Comparison of ENCODE assay signal across 20 cellular contexts in the genomic region with DNA sequence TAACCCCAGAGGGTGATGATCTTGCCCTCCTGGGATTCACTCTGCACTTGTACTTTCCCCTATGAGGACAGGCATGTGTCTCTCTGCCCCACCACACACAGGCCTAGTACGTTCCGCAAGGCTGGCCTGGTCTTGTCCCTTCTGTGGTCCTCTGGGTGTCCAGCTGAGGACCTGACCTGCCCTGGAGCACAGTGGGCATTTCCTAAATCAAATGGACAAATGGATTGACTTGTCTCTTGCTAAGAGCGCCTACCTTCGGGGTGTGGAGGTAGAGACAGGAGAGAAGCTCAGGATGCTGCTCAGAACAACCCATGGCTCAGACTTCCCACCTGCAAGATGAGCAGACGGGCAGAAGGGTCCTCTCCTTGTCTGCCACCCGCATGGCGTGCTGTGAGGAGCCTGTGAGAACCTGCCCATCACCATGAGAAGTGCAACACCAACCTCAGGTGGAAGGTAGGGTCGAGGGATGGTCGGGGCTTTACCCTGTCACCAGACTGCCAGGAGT.
DNase-seq lines count a peak whose midpoint lies in the region; ATAC-seq, FAIRE-seq and TF ChIP-seq lines count a peak whose summit lies in the region.
"Had no signal": no experiment of that assay in that cellular context is flagged by ENCODE, and none has a peak within 500 bp of the region (broad histone marks: within the 10 kb centered on the region; RNA-seq: fewer than 3 reads in every experiment).

No MANE protein-coding gene starts in this region.

- H3K9me3 Mint-ChIP-seq in stimulated activated naive CD8-positive, alpha-beta T cell treated with anti-CD3 and anti-CD28 coated beads, Interleukin-15, amount 100 ng/mL, for 72 hours, result no peaks in the 10 kb centered on the region
- peaks cover 2% of the 10 kb centered on the region for H3K9me3 Mint-ChIP-seq in stimulated activated effector memory CD8-positive, alpha-beta T cell treated with anti-CD3 and anti-CD28 coated beads, Interleukin-12 subunit alpha, Interleukin-12 subunit beta, amount 100 ng/mL, for 72 hours
- H3K9me3 Mint-ChIP-seq: CD4-positive, CD25-positive, alpha-beta regulatory T cell; CD8-positive, alpha-beta T cell had no signal

- TF ChIP-seq EP300 in H1 (IDR thresholded peaks at IDR 0.05; ENCODE audit: borderline replicate concordance in 1 of 2, low read depth in 2 of 2, low read length in 2 of 2), result no peak

- no peaks in the 10 kb centered on the region for H3K79me2 ChIP-seq in H1 (ENCODE audit: control insufficient read depth in 1 of 2, insufficient read depth in 2 of 2, low read length in 2 of 2)

- H3K4me1 ChIP-seq in H1 (replicated peaks in 1 of 4; ENCODE audit: control insufficient read depth in 3 of 4, insufficient read depth in 4 of 4, low read length in 3 of 4), result peaks cover 0 to 11% (median 6%) of the 10 kb centered on the region in 4 experiments; a peak in 6 of 7 replicates

- H2AFZ ChIP-seq in H1 (ENCODE audit: low read length), result no peak overlapping the region
- H2AFZ ChIP-seq: GM23338 had no signal

- no peak overlapping the region for H2BK15ac ChIP-seq in H1 (ENCODE audit: low read length)

- H3K18ac ChIP-seq in H1 (ENCODE audit: extremely low read depth, low read length), result no peak overlapping the region

- no peaks in the 10 kb centered on the region for H4K20me1 ChIP-seq in H1 (replicated peaks in 1 of 2; ENCODE audit: control insufficient read depth in 1 of 2, insufficient read depth in 2 of 2, low read length in 2 of 2)

- H3K23me2 ChIP-seq in H1 (ENCODE audit: low read depth, low read length), result peaks cover 2% of the 10 kb centered on the region; the same call in 1 of the 2 replicates

- CTCF ChIA-PET in H1 (lab: Charles Lee; ENCODE audit: partially characterized antibody), result interaction anchor here (1.6 kb wide), 1 partner anchor 248 kb away, joined by 3 read pairs; no protein-coding TSS in a partner anchor

- no peak overlapping the region for H3K14ac ChIP-seq in H1 (ENCODE audit: insufficient read length)

- H3K27ac Mint-ChIP-seq in stimulated activated naive CD8-positive, alpha-beta T cell treated with anti-CD3 and anti-CD28 coated beads, Interleukin-15, amount 100 ng/mL, for 72 hours, result no peak overlapping the region
- no peak overlapping the region for H3K27ac Mint-ChIP-seq in stimulated activated effector memory CD8-positive, alpha-beta T cell treated with anti-CD3 and anti-CD28 coated beads, Interleukin-12 subunit alpha, Interleukin-12 subunit beta, amount 100 ng/mL, for 72 hours
- H3K27ac Mint-ChIP-seq: B cell; CD4-positive, CD25-positive, alpha-beta regulatory T cell; CD8-positive, alpha-beta T cell; GM23338 had no signal

- no peak overlapping the region for H3K27ac ChIP-seq in H1 (ENCODE audit: low read depth, low read length)
- H3K27ac ChIP-seq: 22Rv1, C4-2B had no signal

- no peak overlapping the region for H4K5ac ChIP-seq in H1 (ENCODE audit: insufficient read length, low read depth, low read length)

- no peaks in the 10 kb centered on the region for H3K4me1 Mint-ChIP-seq in stimulated activated naive CD8-positive, alpha-beta T cell treated with anti-CD3 and anti-CD28 coated beads, Interleukin-15, amount 100 ng/mL, for 72 hours
- no peaks in the 10 kb centered on the region for H3K4me1 Mint-ChIP-seq in stimulated activated effector memory CD8-positive, alpha-beta T cell treated with anti-CD3 and anti-CD28 coated beads, Interleukin-12 subunit alpha, Interleukin-12 subunit beta, amount 100 ng/mL, for 72 hours
- H3K4me1 Mint-ChIP-seq: B cell; CD4-positive, CD25-positive, alpha-beta regulatory T cell had no signal

- H3K36me3 Mint-ChIP-seq in stimulated activated effector memory CD8-positive, alpha-beta T cell treated with anti-CD3 and anti-CD28 coated beads, Interleukin-12 subunit alpha, Interleukin-12 subunit beta, amount 100 ng/mL, for 72 hours, result no peaks in the 10 kb centered on the region
- H3K36me3 Mint-ChIP-seq: CD4-positive, CD25-positive, alpha-beta regulatory T cell; CD8-positive, alpha-beta T cell had no signal

- no peak overlapping the region for H3K23ac ChIP-seq in H1 (ENCODE audit: insufficient read length)

- H3K4me3 ChIP-seq in H1 (ENCODE audit: extremely low read depth in 1 of 4, insufficient read depth in 2 of 4, low read depth in 3 of 4, low read length in 4 of 4), result no peak overlapping the region
- H3K4me3 ChIP-seq: GM23338 had no signal

- no peak overlapping the region; the same call in 1 of the 2 replicates for H2BK5ac ChIP-seq in H1 (ENCODE audit: low read depth, low read length)

- H2BK120ac ChIP-seq in H1 (replicated peaks; ENCODE audit: low read depth, low read length), result no peak overlapping the region

- no peaks in the 10 kb centered on the region for H3K27me3 Mint-ChIP-seq in stimulated activated naive CD8-positive, alpha-beta T cell treated with anti-CD3 and anti-CD28 coated beads, Interleukin-15, amount 100 ng/mL, for 72 hours
- H3K27me3 Mint-ChIP-seq: B cell had no signal

- H3K27me3 ChIP-seq in H1 (replicated peaks in 1 of 4; ENCODE audit: control insufficient read depth in 3 of 4, extremely low read depth in 1 of 4, insufficient read depth in 3 of 4, low read length in 3 of 4), result no peaks in the 10 kb centered on the region

- H2AK5ac ChIP-seq in H1 (ENCODE audit: low read depth, low read length), result no peak overlapping the region

- H2BK12ac ChIP-seq in H1 (ENCODE audit: low read depth, low read length), result no peak overlapping the region

- no peak for TF ChIP-seq CTCF in H1 (IDR thresholded peaks at IDR 0.05; ENCODE audit: control extremely low read depth in 1 of 3, insufficient read depth in 1 of 3, low read depth in 1 of 3, low read length in 3 of 3)

- DNase-seq in stimulated activated naive CD8-positive, alpha-beta T cell treated with anti-CD3 and anti-CD28 coated beads, Interleukin-15, amount 100 ng/mL, for 72 hours, result no peak
- no peak for DNase-seq in stimulated activated naive CD8-positive, alpha-beta T cell treated with anti-CD3 and anti-CD28 coated beads, Interleukin-15, Interleukin-2, amounts not matched to agents 100 U/mL and 50 U/mL, for 24 hours
- DNase-seq in H1 (ENCODE audit: low read depth in 1 of 2, low spot score in 2 of 2) (no peak), NCI-H1417 treated with DMSO at 0.1 percent for 48 hours (lab: John Stamatoyannopoulos, UW) (no peak)
- no peak for DNase-seq in stimulated activated effector memory CD8-positive, alpha-beta T cell treated with anti-CD3 and anti-CD28 coated beads, Interleukin-12 subunit alpha, Interleukin-12 subunit beta, amount 100 ng/mL, for 72 hours (ENCODE audit: low spot score in 2 of 2)
- DNase-seq: Caco-2; CD4-positive, CD25-positive, alpha-beta regulatory T cell; CD8-positive, alpha-beta T cell; DMS153; DND-41; HCEC 1CT had no signal

- peak overlapping the region; percentile 56 for H4K91ac ChIP-seq in H1 (replicated peaks; ENCODE audit: insufficient read length, low read length)

- H2BK20ac ChIP-seq in H1 (ENCODE audit: low read length), result no peak overlapping the region; the same call in 1 of the 2 replicates

- no peaks in the 10 kb centered on the region for H3K9me3 ChIP-seq in H1 (ENCODE audit: insufficient read depth in 2 of 2, low read depth in 1 of 2, low read length in 1 of 2)
- H3K9me3 ChIP-seq: Caco-2 had no signal

- H3K79me1 ChIP-seq in H1 (ENCODE audit: low read depth, low read length), result no peaks in the 10 kb centered on the region

- H3K56ac ChIP-seq in H1 (replicated peaks; ENCODE audit: insufficient read length, low read depth, low read length), result no peak overlapping the region

- WGBS in H1 (ENCODE audit: extremely low coverage in 1 of 2, insufficient coverage in 1 of 2, insufficient read length in 1 of 2, insufficient replicate concordance in 2 of 2, low coverage in 1 of 2, low lambda C conversion rate in 2 of 2, missing lambda C conversion rate in 1 of 2), 2 experiments, result 97% methylated on average over 9 of the region's 9 CpGs; no CpG with 5 or more reads in 1 of the 2 experiments

- H4K8ac ChIP-seq in H1 (ENCODE audit: extremely low read depth, insufficient read depth, low read length), result no peak overlapping the region; the same call in 1 of the 2 replicates

- peak; percentile 6 for ATAC-seq in stimulated activated naive CD8-positive, alpha-beta T cell treated with anti-CD3 and anti-CD28 coated beads, Interleukin-15, amount 100 ng/mL, for 72 hours
- ATAC-seq in stimulated activated naive CD8-positive, alpha-beta T cell treated with anti-CD3 and anti-CD28 coated beads, Interleukin-15, Interleukin-2, amounts not matched to agents 100 U/mL and 50 U/mL, for 24 hours, result no peak
- peak; percentile 22 for ATAC-seq in stimulated activated effector memory CD8-positive, alpha-beta T cell treated with anti-CD3 and anti-CD28 coated beads, Interleukin-12 subunit alpha, Interleukin-12 subunit beta, amount 100 ng/mL, for 72 hours
- ATAC-seq in GM19455 (IDR thresholded peaks at IDR 0.05; ENCODE audit: unreplicated experiment), result no peak
- ATAC-seq: CD8-positive, alpha-beta T cell; GM23338 had no signal

- no peak overlapping the region for H3K4me3 Mint-ChIP-seq in stimulated activated naive CD8-positive, alpha-beta T cell treated with anti-CD3 and anti-CD28 coated beads, Interleukin-15, amount 100 ng/mL, for 72 hours
- no peak overlapping the region for H3K4me3 Mint-ChIP-seq in stimulated activated effector memory CD8-positive, alpha-beta T cell treated with anti-CD3 and anti-CD28 coated beads, Interleukin-12 subunit alpha, Interleukin-12 subunit beta, amount 100 ng/mL, for 72 hours
- H3K4me3 Mint-ChIP-seq: B cell; CD4-positive, CD25-positive, alpha-beta regulatory T cell; CD8-positive, alpha-beta T cell; GM23338 had no signal

- TF ChIP-seq RAD21 in H1 (IDR thresholded peaks at IDR 0.05 in 1 of 2, conservative IDR thresholded peaks at IDR 0.05 in 1 of 2; ENCODE audit: low read depth in 2 of 2, low read length in 2 of 2), result no peak

- H3K4ac ChIP-seq in H1 (replicated peaks; ENCODE audit: insufficient read length, low read depth, low read length), result peak overlapping the region; percentile 33

- H3K36me3 ChIP-seq in H1 (ENCODE audit: control insufficient read depth in 2 of 4, insufficient read depth in 4 of 4, low read length in 3 of 4), result no peaks in the 10 kb centered on the region

- H3K9ac ChIP-seq in H1 (replicated peaks in 1 of 4; ENCODE audit: extremely low read depth in 1 of 4, low read depth in 3 of 4, low read length in 3 of 4), result no peak overlapping the region

- FAIRE-seq in H1 (lab: Jason Lieb, UNC), result no peak
- FAIRE-seq: A204.1, G401.6, GM19239, H54 had no signal

- POLR2A ChIA-PET in H1 (lab: Charles Lee; ENCODE audit: partially characterized antibody), result no interaction called here

- TF ChIP-seq POLR2A in H1 (IDR thresholded peaks at IDR 0.05; ENCODE audit: control extremely low read depth in 1 of 2, low read depth in 2 of 2, low read length in 2 of 2), result no peak

- no peak overlapping the region for H3K4me2 ChIP-seq in H1 (ENCODE audit: insufficient read depth in 1 of 2, low read depth in 2 of 2, low read length in 2 of 2)
- H3K4me2 ChIP-seq: GM23338 had no signal

TF ChIP-seq in H1, 55 proteins besides CTCF, POLR2A, EP300 and RAD21 (continues in another document):
- TF ChIP-seq TAF7 (optimal IDR thresholded peaks at IDR 0.05; ENCODE audit: borderline replicate concordance, low read depth, low read length) (no peak), SIX5 (IDR thresholded peaks at IDR 0.05; ENCODE audit: low read depth, low read length) (no peak), CBX5 (IDR thresholded peaks at IDR 0.05; ENCODE audit: low read depth, low read length) (no peak), HDAC2 (IDR thresholded peaks at IDR 0.05; ENCODE audit: borderline replicate concordance in 1 of 2, low read depth in 2 of 2, low read length in 2 of 2) (no peak)

Comparison
In these comparisons a context has a peak if more than half of its experiments do, and no peak if none do; other contexts are left out.
1. ATAC-seq: peak in stimulated activated naive CD8-positive, alpha-beta T cell treated with anti-CD3 and anti-CD28 coated beads, Interleukin-15, amount 100 ng/mL, for 72 hours (single experiment) and stimulated activated effector memory CD8-positive, alpha-beta T cell treated with anti-CD3 and anti-CD28 coated beads, Interleukin-12 subunit alpha, Interleukin-12 subunit beta, amount 100 ng/mL, for 72 hours (single experiment); none in stimulated activated naive CD8-positive, alpha-beta T cell treated with anti-CD3 and anti-CD28 coated beads, Interleukin-15, Interleukin-2, amounts not matched to agents 100 U/mL and 50 U/mL, for 24 hours (single experiment) and GM19455 (single experiment).